Comparison of ENCODE assay signal across 1 cellular context in genomic region chr19:45939792-45940514, GRCh38.
TF ChIP-seq lines count a peak whose summit lies in the region.

No MANE protein-coding gene starts in this region.

TF ChIP-seq in WTC11, 78 proteins besides CTCF, POLR2A, EP300 and RAD21:
- TF ChIP-seq AFF4 (CRISPR knock-in tag; IDR thresholded peaks at IDR 0.05; ENCODE audit: borderline replicate concordance), result no peak
- no peak for TF ChIP-seq PREB (CRISPR knock-in tag; IDR thresholded peaks at IDR 0.05; ENCODE audit: borderline replicate concordance)
TF ChIP-seq in WTC11: peak in this region for 0.
